In genomic region chr10:132236161-132236560, GRCh38 we compare ENCODE assay signal across 25 cellular contexts. TPM values are rescaled to one million over a fixed set of nuclear protein-coding genes. Genes with fewer than 3 reads are reported as not detected.
DNase-seq lines count a peak whose midpoint lies in the region; ATAC-seq, FAIRE-seq and TF ChIP-seq lines count a peak whose summit lies in the region.
"Had no signal": no experiment of that assay in that cellular context is flagged by ENCODE, and none has a peak within 500 bp of the region (broad histone marks: within the 10 kb centered on the region; RNA-seq: fewer than 3 reads in every experiment).

No MANE protein-coding gene starts in this region.

- POLR2A ChIA-PET in activated CD8-positive, alpha-beta T cell treated with anti-CD3 and anti-CD28 coated beads, Interleukin-2, amount 10 ng/mL, durations not matched to agents 7 days and 5 days (lab: Charles Lee): no interaction called here

- CTCF ChIA-PET in activated CD8-positive, alpha-beta T cell treated with anti-CD3 and anti-CD28 coated beads, Interleukin-2, amount 10 ng/mL, durations not matched to agents 7 days and 5 days (lab: Charles Lee): no interaction called here

- H3K36me3 ChIP-seq in kidney (ENCODE audit: control insufficient read depth in 1 of 2, insufficient read depth in 2 of 2, low read length in 2 of 2): no peaks in the 10 kb centered on the region

- no peaks in the 10 kb centered on the region for H3K9me3 ChIP-seq in kidney (ENCODE audit: control insufficient read depth in 1 of 2, low read length in 2 of 2)
- H3K9me3 ChIP-seq: A549 had no signal

- H3K27me3 Mint-ChIP-seq in activated CD8-positive, alpha-beta T cell treated with anti-CD3 and anti-CD28 coated beads, Interleukin-2, amount 10 ng/mL, durations not matched to agents 7 days and 5 days (ENCODE audit: low read depth): no peaks in the 10 kb centered on the region
- H3K27me3 Mint-ChIP-seq: B cell; CD4-positive, alpha-beta memory T cell; CD4-positive, CD25-positive, alpha-beta regulatory T cell had no signal

- H3K4me1 ChIP-seq in kidney (ENCODE audit: control insufficient read depth in 1 of 2, insufficient read depth in 1 of 2, low read depth in 1 of 2, low read length in 2 of 2): no peaks in the 10 kb centered on the region
- H3K4me1 ChIP-seq: A549 had no signal

- no peak overlapping the region for H3K4me3 ChIP-seq in kidney (ENCODE audit: low read length in 2 of 2)
- H3K4me3 ChIP-seq: A549 had no signal

- no peak overlapping the region for H3K4me3 Mint-ChIP-seq in activated CD8-positive, alpha-beta T cell treated with anti-CD3 and anti-CD28 coated beads, Interleukin-2, amount 10 ng/mL, durations not matched to agents 7 days and 5 days
- H3K4me3 Mint-ChIP-seq: B cell; CD14-positive monocyte; CD4-positive, alpha-beta memory T cell; CD4-positive, CD25-positive, alpha-beta regulatory T cell; CD8-positive, alpha-beta memory T cell had no signal

- TF ChIP-seq CTCF in GM10266 (IDR thresholded peaks at IDR 0.05; ENCODE audit: control insufficient read depth, insufficient read depth, low read depth, missing control alignments): peak; percentile 2
- TF ChIP-seq CTCF in kidney (IDR thresholded peaks at IDR 0.05; ENCODE audit: borderline replicate concordance, extremely low read depth, insufficient read depth): no peak

- H3K4me1 Mint-ChIP-seq in activated CD8-positive, alpha-beta T cell treated with anti-CD3 and anti-CD28 coated beads, Interleukin-2, amount 10 ng/mL, durations not matched to agents 7 days and 5 days (ENCODE audit: low read depth): peaks cover 22% of the 10 kb centered on the region

- no peak overlapping the region for H3K27ac Mint-ChIP-seq in activated CD8-positive, alpha-beta T cell treated with anti-CD3 and anti-CD28 coated beads, Interleukin-2, amount 10 ng/mL, durations not matched to agents 7 days and 5 days
- H3K27ac Mint-ChIP-seq: B cell; CD14-positive monocyte; CD4-positive, alpha-beta memory T cell; CD4-positive, CD25-positive, alpha-beta regulatory T cell; CD8-positive, alpha-beta memory T cell had no signal

- DNase-seq in Right ventricle myocardium inferior (ENCODE audit: missing footprints) (peak; percentile 40), cardiac septum (ENCODE audit: low spot score) (no peak), GM10266 (ENCODE audit: extremely low spot score) (no peak), kidney (peak; percentile 66), C1 segment of cervical spinal cord (lab: John Stamatoyannopoulos, UW) (no peak)
- DNase-seq in activated CD8-positive, alpha-beta T cell treated with anti-CD3 and anti-CD28 coated beads, Interleukin-2, amount 10 ng/mL, durations not matched to agents 7 days and 5 days: no peak
- DNase-seq: AML-193; CD4-positive, CD25-positive, alpha-beta regulatory T cell; CD8-positive, alpha-beta memory T cell; COR-L47; DMS 273 treated with DMSO at 0.1 percent for 48 hours; DMS153; DMS53; DMS79; DND-41; EL; GDM1 had no signal

- no peaks in the 10 kb centered on the region for H3K9me3 Mint-ChIP-seq in activated CD8-positive, alpha-beta T cell treated with anti-CD3 and anti-CD28 coated beads, Interleukin-2, amount 10 ng/mL, durations not matched to agents 7 days and 5 days (ENCODE audit: insufficient read depth)
- H3K9me3 Mint-ChIP-seq: CD4-positive, alpha-beta memory T cell; CD4-positive, CD25-positive, alpha-beta regulatory T cell; CD8-positive, alpha-beta memory T cell had no signal

- H3K27ac ChIP-seq in kidney (ENCODE audit: low read depth in 2 of 2, low read length in 2 of 2): no peak overlapping the region
- H3K27ac ChIP-seq: 22Rv1, A549 had no signal

- no peak overlapping the region for H3K9ac ChIP-seq in kidney (ENCODE audit: low read length in 2 of 2)

- no peak for ATAC-seq in Right ventricle myocardium inferior
- no peak for ATAC-seq in HG02870 (IDR thresholded peaks at IDR 0.05; ENCODE audit: unreplicated experiment)
- ATAC-seq in activated CD8-positive, alpha-beta T cell treated with anti-CD3 and anti-CD28 coated beads, Interleukin-2, amount 10 ng/mL, durations not matched to agents 7 days and 5 days: no peak
- ATAC-seq: A549 had no signal

- H3K36me3 Mint-ChIP-seq in activated CD8-positive, alpha-beta T cell treated with anti-CD3 and anti-CD28 coated beads, Interleukin-2, amount 10 ng/mL, durations not matched to agents 7 days and 5 days (ENCODE audit: low read depth): no peaks in the 10 kb centered on the region
- H3K36me3 Mint-ChIP-seq: CD4-positive, alpha-beta memory T cell; CD4-positive, CD25-positive, alpha-beta regulatory T cell had no signal

- intact Hi-C loops in Right ventricle myocardium inferior (cut with DNase I) (no loop called here), cardiac septum (cut with DNase I) (no loop called here), kidney (cut with DNase I) (no loop called here)

- no peak for FAIRE-seq in kidney (lab: Jason Lieb, UNC)
- FAIRE-seq: A549, GM12891, GM19239 had no signal

RNA-seq across cellular contexts. Expression of gene DPYSL4, which starts 49.4 kb away (rescaled TPM):
- total RNA-seq in Right ventricle myocardium inferior (24.9 TPM), cardiac septum (55.4 TPM), kidney (0.60 TPM)
- not detected for polyA plus RNA-seq in kidney (ENCODE audit: insufficient read depth, low read depth, low replicate concordance)
- total RNA-seq in activated CD8-positive, alpha-beta T cell treated with anti-CD3 and anti-CD28 coated beads, Interleukin-2, amount 10 ng/mL, durations not matched to agents 7 days and 5 days: 1 to 10 TPM; 1.2 to 2.2 TPM
- polyA plus RNA-seq: CD14-positive monocyte; CD8-positive, alpha-beta memory T cell had no signal

Comparison
In these comparisons a context has a peak if more than half of its experiments do, and no peak if none do; other contexts are left out.
1. DNase-seq: peak in Right ventricle myocardium inferior (single experiment) and kidney (single experiment); none in cardiac septum (single experiment), GM10266 (single experiment), activated CD8-positive, alpha-beta T cell treated with anti-CD3 and anti-CD28 coated beads, Interleukin-2, amount 10 ng/mL, durations not matched to agents 7 days and 5 days (single experiment) and C1 segment of cervical spinal cord (0 of 14).